9 cellular contexts compared by ENCODE assay signal in the genomic region with DNA sequence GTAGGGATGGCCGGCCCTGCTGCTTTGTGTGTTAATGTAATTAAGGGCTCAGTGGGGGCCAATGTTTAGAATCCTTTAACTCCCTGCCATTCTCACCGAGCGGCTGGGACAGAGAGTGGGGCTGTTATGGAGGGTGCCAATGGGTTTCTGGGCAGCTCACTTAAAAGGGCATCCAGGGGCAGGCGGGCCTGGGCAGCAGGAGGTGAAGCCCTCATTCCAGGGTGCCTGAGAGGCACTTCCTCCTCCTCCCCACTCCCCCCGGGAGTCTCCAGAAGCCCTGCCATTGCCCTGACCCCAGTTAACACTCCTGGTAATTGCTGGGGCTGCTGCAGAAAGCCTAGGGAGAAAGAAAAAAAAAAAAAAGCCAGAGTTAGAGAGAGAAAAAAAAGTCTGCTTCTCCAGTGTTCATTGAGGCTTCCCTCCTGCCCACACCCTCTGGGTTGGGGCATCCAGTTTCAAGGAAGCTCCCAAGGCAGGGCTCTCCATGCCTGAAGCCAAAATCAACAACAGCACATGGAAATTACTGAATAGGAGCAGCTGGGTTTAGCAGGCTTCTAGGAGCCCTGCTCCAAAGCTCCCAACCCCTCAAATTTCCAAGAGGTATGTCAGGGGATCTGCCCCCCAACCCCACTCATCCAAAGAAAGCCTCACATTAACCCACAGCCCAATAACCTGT. TPM values are rescaled to one million over a fixed set of nuclear protein-coding genes. Genes with fewer than 3 reads are reported as not detected.
A peak's percentile ranks its signal among the peaks of the same experiment; 100 is the strongest.
DNase-seq lines count a peak whose midpoint lies in the region; ATAC-seq and TF ChIP-seq lines count a peak whose summit lies in the region.
"Had no signal": no experiment of that assay in that cellular context is flagged by ENCODE, and none has a peak within 500 bp of the region (broad histone marks: within the 10 kb centered on the region; RNA-seq: fewer than 3 reads in every experiment).

No MANE protein-coding gene starts in this region.

- no peak overlapping the region for H3K4me3 ChIP-seq in mesodermal cell (ENCODE audit: extremely low read depth, insufficient read depth, low read length, poor library complexity, severe bottlenecking)

- peaks cover 4% of the 10 kb centered on the region for H3K4me1 Mint-ChIP-seq in activated CD4-positive, alpha-beta T cell treated with anti-CD3 and anti-CD28 coated beads, Interleukin-2, amount 10 ng/mL, durations not matched to agents 24 days and 14 days

- peaks cover 16% of the 10 kb centered on the region for H3K27me3 Mint-ChIP-seq in activated CD4-positive, alpha-beta T cell treated with anti-CD3 and anti-CD28 coated beads, Interleukin-2, amount 10 ng/mL, durations not matched to agents 24 days and 14 days

- no peak for TF ChIP-seq CTCF in AG09319 (IDR thresholded peaks at IDR 0.05; ENCODE audit: low read depth, low read length)

- H3K27ac ChIP-seq in cingulate gyrus (ENCODE audit: low read depth, low read length) (peak overlapping the region; percentile 96), mesodermal cell (ENCODE audit: low read depth, low read length, severe bottlenecking) (peak overlapping the region; percentile 79)

- peaks cover 6% of the 10 kb centered on the region for H3K36me3 ChIP-seq in mesodermal cell (ENCODE audit: control insufficient read depth, insufficient read depth, low read length)

- DNase-seq in AG09319 (ENCODE audit: extremely low read depth, low read depth): peak; percentile 73
- peak; percentile 56 for DNase-seq in NCI-H2107 (lab: John Stamatoyannopoulos, UW)
- DNase-seq in LoVo (ENCODE audit: low spot score): no peak
- DNase-seq in activated CD4-positive, alpha-beta T cell treated with anti-CD3 and anti-CD28 coated beads, Interleukin-2, amount 10 ng/mL, durations not matched to agents 24 days and 14 days: no peak
- DNase-seq: MV-4-11 had no signal

- H3K9me3 ChIP-seq in mesodermal cell (ENCODE audit: control insufficient read depth, low read length): no peaks in the 10 kb centered on the region

- H3K36me3 Mint-ChIP-seq in activated CD4-positive, alpha-beta T cell treated with anti-CD3 and anti-CD28 coated beads, Interleukin-2, amount 10 ng/mL, durations not matched to agents 24 days and 14 days (ENCODE audit: low read depth): no peaks in the 10 kb centered on the region

- no peak overlapping the region for H3K4me3 Mint-ChIP-seq in activated CD4-positive, alpha-beta T cell treated with anti-CD3 and anti-CD28 coated beads, Interleukin-2, amount 10 ng/mL, durations not matched to agents 24 days and 14 days

- H3K27ac Mint-ChIP-seq in activated CD4-positive, alpha-beta T cell treated with anti-CD3 and anti-CD28 coated beads, Interleukin-2, amount 10 ng/mL, durations not matched to agents 24 days and 14 days: no peak overlapping the region

- WGBS in mesodermal cell (ENCODE audit: insufficient coverage in 2 of 2), 2 experiments: 20 to 33% methylated on average over 1 of the region's 5 CpGs

- intact Hi-C loops in activated CD4-positive, alpha-beta T cell treated with anti-CD3 and anti-CD28 coated beads, Interleukin-2, amount 10 ng/mL, durations not matched to agents 24 days and 14 days (cut with micrococcal nuclease): no loop called here

- no peak for ATAC-seq in GM21576 (IDR thresholded peaks at IDR 0.05; ENCODE audit: unreplicated experiment)
- no peak for ATAC-seq in HG02623 (IDR thresholded peaks at IDR 0.05; ENCODE audit: unreplicated experiment)

- no peaks in the 10 kb centered on the region for H3K9me3 Mint-ChIP-seq in activated CD4-positive, alpha-beta T cell treated with anti-CD3 and anti-CD28 coated beads, Interleukin-2, amount 10 ng/mL, durations not matched to agents 24 days and 14 days

- peaks cover 33% of the 10 kb centered on the region for H3K4me1 ChIP-seq in mesodermal cell (ENCODE audit: control insufficient read depth, insufficient read depth, low read length, poor library complexity, severe bottlenecking)

RNA-seq across cellular contexts. Expression of a gene that starts 28.0 kb away (rescaled TPM):
- polyA plus RNA-seq in mesodermal cell (2013, experiment 1 of 2): 17.0 TPM
- 17.3 TPM for polyA plus RNA-seq in mesodermal cell (2013, experiment 2 of 2)
- 0.50 and 0.58 TPM in 2 replicates for total RNA-seq in activated CD4-positive, alpha-beta T cell treated with anti-CD3 and anti-CD28 coated beads, Interleukin-2, amount 10 ng/mL, durations not matched to agents 24 days and 14 days

Comparison
In these comparisons a context has a peak if more than half of its experiments do, and no peak if none do; other contexts are left out.
1. DNase-seq: peak in AG09319 (single experiment) and NCI-H2107 (single experiment); none in LoVo (single experiment) and activated CD4-positive, alpha-beta T cell treated with anti-CD3 and anti-CD28 coated beads, Interleukin-2, amount 10 ng/mL, durations not matched to agents 24 days and 14 days (single experiment).